18 cellular contexts compared by ENCODE assay signal in the genomic region with DNA sequence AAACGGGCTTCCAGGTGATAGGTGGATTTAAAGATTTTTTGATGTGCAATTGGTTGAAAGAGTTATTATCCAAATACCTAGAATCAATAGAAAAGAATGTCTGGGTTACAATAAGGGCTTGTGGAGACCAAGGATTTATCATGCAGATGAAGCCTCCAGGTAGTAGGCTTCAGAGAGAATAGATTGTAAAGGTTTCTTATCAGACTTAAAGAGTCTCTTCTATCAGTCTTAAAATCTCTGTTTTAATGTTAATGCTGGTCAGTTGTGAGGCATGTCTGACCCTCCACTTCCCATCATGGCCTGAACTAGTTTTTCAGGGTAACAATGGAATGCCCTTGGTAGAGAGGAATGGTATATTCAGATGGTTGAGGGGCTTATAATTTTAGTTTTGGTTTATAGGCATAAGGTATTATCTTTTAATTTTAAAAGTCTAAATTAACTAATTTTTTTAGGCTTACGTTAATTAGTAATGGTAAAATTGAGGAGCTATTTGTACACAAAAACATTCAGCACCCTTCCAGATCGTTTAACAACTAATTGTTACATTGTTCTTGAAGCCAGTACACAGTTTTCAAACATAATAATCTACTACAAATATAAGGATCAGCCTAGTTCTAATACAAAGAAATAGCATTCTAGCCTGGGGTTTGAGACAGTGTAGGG.
DNase-seq lines count a peak whose midpoint lies in the region; ATAC-seq, FAIRE-seq and TF ChIP-seq lines count a peak whose summit lies in the region.
"Had no signal": no experiment of that assay in that cellular context is flagged by ENCODE, and none has a peak within 500 bp of the region (broad histone marks: within the 10 kb centered on the region; RNA-seq: fewer than 3 reads in every experiment).

No MANE protein-coding gene starts in this region.

- no peaks in the 10 kb centered on the region for H3K9me2 ChIP-seq in GM23338 (ENCODE audit: insufficient read depth)

- CTCF ChIA-PET in HepG2 (lab: Yijun Ruan, JAX; ENCODE audit: low intra/inter-chr PET ratio, low total read pairs), result no interaction called here

- H4K20me1 ChIP-seq in GM23338 (replicated peaks; ENCODE audit: insufficient read depth), result no peaks in the 10 kb centered on the region
- H4K20me1 ChIP-seq in HepG2 (ENCODE audit: insufficient read depth, low read length), result no peaks in the 10 kb centered on the region

- H3K4me3 Mint-ChIP-seq in GM23338 (no peak overlapping the region), mesothelial cell of epicardium (no peak overlapping the region)
- H3K4me3 Mint-ChIP-seq: B cell; CD4-positive, alpha-beta T cell had no signal

- peaks cover 22% of the 10 kb centered on the region for H3K36me3 Mint-ChIP-seq in GM23338 (ENCODE audit: low read depth)
- no peaks in the 10 kb centered on the region for H3K36me3 Mint-ChIP-seq in mesothelial cell of epicardium

- H3K27ac Mint-ChIP-seq in GM23338, result peak overlapping the region; percentile 99
- peak overlapping the region; percentile 53 for H3K27ac Mint-ChIP-seq in mesothelial cell of epicardium
- H3K27ac Mint-ChIP-seq: B cell; CD4-positive, alpha-beta T cell had no signal

- no peaks in the 10 kb centered on the region for H3K36me3 ChIP-seq in GM23338 (ENCODE audit: insufficient read depth)
- H3K36me3 ChIP-seq in HUES64 (ENCODE audit: insufficient read depth, low read length), result no peaks in the 10 kb centered on the region
- H3K36me3 ChIP-seq in HepG2 (replicated peaks in 1 of 2; ENCODE audit: control insufficient read depth in 1 of 2, insufficient read depth in 2 of 2, low read length in 2 of 2), result no peaks in the 10 kb centered on the region

- H3K9me3 ChIP-seq in HUES64 (ENCODE audit: insufficient read depth, low read depth, low read length), result no peaks in the 10 kb centered on the region
- H3K9me3 ChIP-seq in HepG2 (ENCODE audit: low read length), result no peaks in the 10 kb centered on the region

- no peaks in the 10 kb centered on the region for H3F3A ChIP-seq in GM23338 (replicated peaks; ENCODE audit: low read depth)

- H3K79me2 ChIP-seq in GM23338 (replicated peaks; ENCODE audit: insufficient read depth) (no peaks in the 10 kb centered on the region), HepG2 (ENCODE audit: insufficient read depth, low read length) (no peaks in the 10 kb centered on the region)

- ATAC-seq in GM23338 (peak; percentile 81), HepG2 (no peak)
- ATAC-seq: GM12878, HCT116, K562 had no signal

- TF ChIP-seq POLR2A in HepG2 (IDR thresholded peaks at IDR 0.05; ENCODE audit: insufficient read depth in 1 of 2, low read depth in 2 of 2, low read length in 2 of 2), result no peak

- peak overlapping the region; percentile 78 for H3K9ac ChIP-seq in HUES64 (ENCODE audit: low read depth, low read length)
- H3K9ac ChIP-seq in HepG2 (ENCODE audit: insufficient read depth, low read depth, low read length), result no peak overlapping the region

- in situ Hi-C loops in HepG2 (cut with HindIII; ENCODE audit: extremely low pct_ligation_motif_present, low pct_unique_long_range_greater_than_20kb), result no loop called here

- H3K27me3 ChIP-seq in GM23338 (ENCODE audit: insufficient read depth) (no peaks in the 10 kb centered on the region), HUES64 (ENCODE audit: insufficient read depth, low read length) (no peaks in the 10 kb centered on the region), HepG2 (ENCODE audit: control insufficient read depth in 1 of 2, insufficient read depth in 2 of 2, low read length in 2 of 2) (no peaks in the 10 kb centered on the region)

- H3K4me2 ChIP-seq in GM23338, result no peak overlapping the region
- H3K4me2 ChIP-seq in HepG2 (ENCODE audit: low read depth, low read length), result no peak overlapping the region

- no peak for TF ChIP-seq EP300 in HepG2 (IDR thresholded peaks at IDR 0.05; ENCODE audit: low read depth in 2 of 2, low read length in 2 of 2)
- TF ChIP-seq EP300 in HepG2 (CRISPR knock-in tag; IDR thresholded peaks at IDR 0.05; ENCODE audit: borderline replicate concordance), result no peak

- peak overlapping the region; percentile 95 for H3K27ac ChIP-seq in GM23338 (ENCODE audit: low read depth)
- H3K27ac ChIP-seq in HUES64 (ENCODE audit: low read depth, low read length), result peak overlapping the region; percentile 99
- no peak overlapping the region for H3K27ac ChIP-seq in HepG2 (ENCODE audit: extremely low read length, insufficient read depth, low read length)

- H2AFZ ChIP-seq in GM23338, result no peak overlapping the region
- H2AFZ ChIP-seq in HepG2 (ENCODE audit: low read length), result no peak overlapping the region

- peaks cover 23% of the 10 kb centered on the region for H3K4me1 ChIP-seq in GM23338 (ENCODE audit: insufficient read depth)
- peaks cover 69% of the 10 kb centered on the region for H3K4me1 ChIP-seq in HUES64 (ENCODE audit: insufficient read depth, low read length)
- no peaks in the 10 kb centered on the region for H3K4me1 ChIP-seq in HepG2 (ENCODE audit: insufficient read depth, low read length)

- BruUV-seq in HepG2 (replicated peaks; lab: Mats Ljungman, UMichigan), result no TSS peak

- peak; percentile 63 for DNase-seq in GM23338 (ENCODE audit: low spot score)
- DNase-seq in iPS DF 19.7 (ENCODE audit: low read depth, low spot score), result peak; percentile 63
- no peak for DNase-seq in mesothelial cell of epicardium (ENCODE audit: low spot score in 2 of 2, unreplicated experiment in 2 of 2)
- no peak for DNase-seq in OCI-M2 (lab: John Stamatoyannopoulos, UW; ENCODE audit: unreplicated experiment)
- DNase-seq in SHP77 (lab: John Stamatoyannopoulos, UW), result no peak
- DNase-seq in NCI-H1048 (lab: John Stamatoyannopoulos, UW), result no peak
- DNase-seq in HepG2 (ENCODE audit: low spot score), result no peak
- DNase-seq: ACHN; C1 segment of cervical spinal cord; Calu3; CD4-positive, alpha-beta T cell; DMS 273 treated with DMSO at 0.1 percent for 48 hours had no signal

- H3K27me3 Mint-ChIP-seq in GM23338 (ENCODE audit: insufficient read depth, low read depth, poor library complexity) (peaks cover 5% of the 10 kb centered on the region), mesothelial cell of epicardium (ENCODE audit: low read depth) (no peaks in the 10 kb centered on the region)
- H3K27me3 Mint-ChIP-seq: B cell; CD4-positive, alpha-beta T cell had no signal

- no peak for TF ChIP-seq RAD21 in HepG2 (CRISPR knock-in tag; IDR thresholded peaks at IDR 0.05)

- no peak for TF ChIP-seq CTCF in GM23338 (conservative IDR thresholded peaks at IDR 0.05; ENCODE audit: low read depth in 2 of 2)
- no peak for TF ChIP-seq CTCF in mesothelial cell of epicardium (IDR thresholded peaks at IDR 0.05; ENCODE audit: unreplicated experiment)
- TF ChIP-seq CTCF in HepG2 (CRISPR knock-in tag; IDR thresholded peaks at IDR 0.05), result no peak

- H3K4me3 ChIP-seq in GM23338, result no peak overlapping the region
- no peak overlapping the region for H3K4me3 ChIP-seq in HUES64 (ENCODE audit: low read length)
- H3K4me3 ChIP-seq in HepG2 (replicated peaks in 1 of 3; ENCODE audit: insufficient read depth in 1 of 3, low read depth in 2 of 3, low read length in 3 of 3), result no peak overlapping the region
- H3K4me3 ChIP-seq: GM12878, K562 had no signal

- peaks cover 50% of the 10 kb centered on the region for H3K4me1 Mint-ChIP-seq in GM23338
- peaks cover 12% of the 10 kb centered on the region for H3K4me1 Mint-ChIP-seq in mesothelial cell of epicardium
- H3K4me1 Mint-ChIP-seq: B cell had no signal

- POLR2A ChIA-PET in HepG2 (lab: Yijun Ruan, JAX), result no interaction called here

- H3K9me3 Mint-ChIP-seq in GM23338 (peaks cover 7% of the 10 kb centered on the region; the same call in 1 of the 3 replicates), mesothelial cell of epicardium (peaks cover 15% of the 10 kb centered on the region)

- 24% methylated on average over 2 of the region's 3 CpGs for WGBS in HUES64
- 1% methylated on average over 3 of the region's 3 CpGs for WGBS in HepG2 (ENCODE audit: low lambda C conversion rate)

- intact Hi-C loops in HepG2 (cut with micrococcal nuclease; ENCODE audit: unreplicated experiment), result no loop called here

- no peak for FAIRE-seq in HepG2 (lab: Jason Lieb, UNC)
- FAIRE-seq: GM12878, GM18507, K562 had no signal

TF ChIP-seq in GM23338, 12 proteins besides CTCF, POLR2A, EP300 and RAD21 (continues in another document):
- TF ChIP-seq NANOG (IDR thresholded peaks at IDR 0.05; ENCODE audit: borderline replicate concordance), result peak; percentile 84; the same call in 1 of the 2 replicates

TF ChIP-seq in HepG2, 621 proteins besides CTCF, POLR2A, EP300 and RAD21 (continues in another document):
- TF ChIP-seq MIXL1 (CRISPR knock-in tag; IDR thresholded peaks at IDR 0.05), result no peak
- no peak for TF ChIP-seq ELF1 (CRISPR knock-in tag; IDR thresholded peaks at IDR 0.05)
- TF ChIP-seq ZNF136 (CRISPR knock-in tag; IDR thresholded peaks at IDR 0.05; ENCODE audit: low read depth), result no peak
- no peak for TF ChIP-seq ZSCAN12 (CRISPR knock-in tag; IDR thresholded peaks at IDR 0.05)
- TF ChIP-seq HOXA9 (CRISPR knock-in tag; IDR thresholded peaks at IDR 0.05; ENCODE audit: borderline replicate concordance), result no peak
- no peak for TF ChIP-seq MBD4 (IDR thresholded peaks at IDR 0.05; ENCODE audit: borderline replicate concordance, low read length)

Comparison
In these comparisons a context has a peak if more than half of its experiments do, and no peak if none do; other contexts are left out.
1. DNase-seq: peak in GM23338 (single experiment) and iPS DF 19.7 (single experiment); none in mesothelial cell of epicardium (0 of 2), OCI-M2 (single experiment), SHP77 (0 of 2), NCI-H1048 (single experiment) and HepG2 (single experiment).